ENCODE assay signal across 28 cellular contexts in genomic region chr15:71809346-71809745, GRCh38. TPM values are rescaled to one million over a fixed set of nuclear protein-coding genes. Genes with fewer than 3 reads are reported as not detected.
"Had no signal": no experiment of that assay in that cellular context is flagged by ENCODE, and none has a peak within 500 bp of the region (broad histone marks: within the 10 kb centered on the region; RNA-seq: fewer than 3 reads in every experiment).

No MANE protein-coding gene starts in this region.

- H3K79me2 ChIP-seq: hepatocyte had no signal

- H3K4me3 ChIP-seq: dorsolateral prefrontal cortex, gastrocnemius medialis, heart left ventricle, hepatocyte, left ventricle myocardium inferior, lower lobe of right lung, neural progenitor cell, ovary, psoas muscle, sigmoid colon, testis, tibial artery, upper lobe of left lung had no signal

- H3K27ac ChIP-seq: dorsolateral prefrontal cortex, epithelial cell of prostate, gastrocnemius medialis, heart left ventricle, hepatocyte, left ventricle myocardium inferior, lower lobe of right lung, neural progenitor cell, ovary, psoas muscle, sigmoid colon, testis, tibial artery, upper lobe of left lung had no signal

- H3K36me3 ChIP-seq: gastrocnemius medialis, heart left ventricle, left ventricle myocardium inferior, lower lobe of right lung, neural progenitor cell, ovary, sigmoid colon, tibial artery, upper lobe of left lung had no signal

- H3K27me3 ChIP-seq: dorsolateral prefrontal cortex, gastrocnemius medialis, hepatocyte, neural progenitor cell, ovary, testis, tibial artery, upper lobe of left lung had no signal

- H3K9me3 ChIP-seq: gastrocnemius medialis, heart left ventricle, left ventricle myocardium inferior, lower lobe of right lung, ovary, psoas muscle, sigmoid colon, testis, tibial artery, upper lobe of left lung had no signal

- ATAC-seq: esophagus mucosa; gastrocnemius medialis; heart left ventricle; left colon; lower lobe of right lung; psoas muscle; right cardiac atrium; stimulated activated memory B cell treated with anti-CD40 and anti-IgM and Interleukin-4, amounts not matched to agents 10 μg/mL and 1 μg/mL and 100 μg/mL, for 72 hours; stimulated activated naive CD8-positive, alpha-beta T cell treated with anti-CD3 and anti-CD28 coated beads, Interleukin-15, Interleukin-2, amounts not matched to agents 100 U/mL and 50 U/mL, for 24 hours had no signal

- H2AFZ ChIP-seq: hepatocyte, neural progenitor cell had no signal

- H3K4me1 ChIP-seq: lower lobe of right lung, psoas muscle, sigmoid colon had no signal

- DNase-seq: dorsolateral prefrontal cortex; effector CD4-positive, alpha-beta T cell; foreskin fibroblast; gastrocnemius medialis; heart left ventricle; left colon; left ventricle myocardium inferior; lower lobe of right lung; nucleus accumbens; ovary; posterior cingulate gyrus; psoas muscle; right cardiac atrium; sigmoid colon; stimulated activated CD4-positive, alpha-beta T cell treated with anti-CD3 and anti-CD28 coated beads, Interleukin-2, amount 100 ng/mL, for 24 hours; stimulated activated CD4-positive, alpha-beta T cell treated with anti-CD3 and anti-CD28 coated beads, Interleukin-4, amount 100 ng/mL, for 4 hours; stimulated activated naive CD8-positive, alpha-beta T cell treated with anti-CD3 and anti-CD28 coated beads, Interleukin-15, Interleukin-2, amounts not matched to agents 100 U/mL and 50 U/mL, for 24 hours; substantia nigra; testis; tibial artery had no signal

- H3K4me2 ChIP-seq: hepatocyte, neural progenitor cell had no signal

RNA-seq across cellular contexts. Expression of gene NR2E3, which starts 1.0 kb away (rescaled TPM):
- total RNA-seq: gastrocnemius medialis, hepatocyte, kidney epithelial cell, left ventricle myocardium inferior, lower lobe of right lung, mononuclear cell, psoas muscle had no signal
